22 cellular contexts compared by ENCODE assay signal in the genomic region with DNA sequence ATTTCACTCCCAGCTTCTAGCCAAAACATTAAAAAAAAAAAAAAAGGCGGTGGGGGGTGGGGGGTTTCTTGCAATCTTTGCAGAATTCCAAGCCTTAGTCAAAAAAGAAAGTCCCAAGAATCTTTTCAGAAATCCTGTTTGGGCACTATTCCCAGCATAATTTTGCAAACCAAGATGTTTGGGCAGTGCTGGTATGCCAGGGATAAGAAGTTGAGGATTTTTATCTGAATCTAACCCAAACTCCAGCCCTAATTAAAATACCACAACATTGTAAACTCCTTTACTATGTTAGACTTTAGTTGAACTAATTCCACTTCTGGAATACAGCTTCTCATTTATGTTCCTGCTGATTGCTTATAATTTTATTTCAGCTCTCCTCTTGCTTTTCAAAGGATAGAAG.
"Had no signal": no experiment of that assay in that cellular context is flagged by ENCODE, and none has a peak within 500 bp of the region (broad histone marks: within the 10 kb centered on the region; RNA-seq: fewer than 3 reads in every experiment).

No MANE protein-coding gene starts in this region.

- H3K9me3 ChIP-seq: breast epithelium, left lung, transverse colon, vagina had no signal

- H3K27ac Mint-ChIP-seq: activated B cell treated with CpG ODN at 0.5 μM for 24 hours; activated CD8-positive, alpha-beta T cell treated with anti-CD3 and anti-CD28 coated beads for 36 hours; activated naive CD4-positive, alpha-beta T cell treated with anti-CD3 and anti-CD28 coated beads, Interleukin-2, amount 50 U/mL, for 72 hours; activated T-cell treated with anti-CD3 and anti-CD28 coated beads, Interleukin-2, amount 50 U/mL, for 72 hours; effector memory CD8-positive, alpha-beta T cell; naive B cell; stimulated activated naive B cell treated with anti-CD40 and anti-IgM and Interleukin-4, amounts not matched to agents 10 μg/mL and 1 μg/mL and 100 μg/mL, for 72 hours had no signal

- H3K27ac ChIP-seq: breast epithelium, epithelial cell of prostate, left lung, parathyroid adenoma, transverse colon, vagina had no signal

- H3K4me1 Mint-ChIP-seq: activated B cell treated with CpG ODN at 0.5 μM for 24 hours; naive B cell; stimulated activated naive B cell treated with anti-CD40 and anti-IgM and Interleukin-4, amounts not matched to agents 10 μg/mL and 1 μg/mL and 100 μg/mL, for 72 hours had no signal

- H3K36me3 Mint-ChIP-seq: activated naive CD4-positive, alpha-beta T cell treated with anti-CD3 and anti-CD28 coated beads, Interleukin-2, amount 50 U/mL, for 72 hours; naive B cell; stimulated activated naive B cell treated with anti-CD40 and anti-IgM and Interleukin-4, amounts not matched to agents 10 μg/mL and 1 μg/mL and 100 μg/mL, for 72 hours had no signal

- H3K36me3 ChIP-seq: breast epithelium, left lung, transverse colon, vagina had no signal

- H3K27me3 Mint-ChIP-seq: activated B cell treated with CpG ODN at 0.5 μM for 24 hours; activated CD8-positive, alpha-beta T cell treated with anti-CD3 and anti-CD28 coated beads for 36 hours; effector memory CD8-positive, alpha-beta T cell; naive B cell; stimulated activated naive B cell treated with anti-CD40 and anti-IgM and Interleukin-4, amounts not matched to agents 10 μg/mL and 1 μg/mL and 100 μg/mL, for 72 hours had no signal

- H2AFZ ChIP-seq: parathyroid adenoma had no signal

- H3K4me3 Mint-ChIP-seq: activated B cell treated with CpG ODN at 0.5 μM for 24 hours; activated CD8-positive, alpha-beta T cell treated with anti-CD3 and anti-CD28 coated beads for 36 hours; activated T-cell treated with anti-CD3 and anti-CD28 coated beads, Interleukin-2, amount 50 U/mL, for 72 hours; effector memory CD8-positive, alpha-beta T cell; naive B cell; stimulated activated naive B cell treated with anti-CD40 and anti-IgM and Interleukin-4, amounts not matched to agents 10 μg/mL and 1 μg/mL and 100 μg/mL, for 72 hours had no signal

- FAIRE-seq: kidney, TTC549 had no signal

- H3K79me2 ChIP-seq: parathyroid adenoma had no signal

- H3K27me3 ChIP-seq: breast epithelium, left lung, transverse colon, vagina had no signal

- H3K4me3 ChIP-seq: breast epithelium, left lung, transverse colon, vagina had no signal

- H3K4me1 ChIP-seq: breast epithelium, left lung, parathyroid adenoma, transverse colon, vagina had no signal

- H3K9me3 Mint-ChIP-seq: activated CD8-positive, alpha-beta T cell treated with anti-CD3 and anti-CD28 coated beads for 36 hours; activated T-cell treated with anti-CD3 and anti-CD28 coated beads, Interleukin-2, amount 50 U/mL, for 72 hours; naive B cell; stimulated activated naive B cell treated with anti-CD40 and anti-IgM and Interleukin-4, amounts not matched to agents 10 μg/mL and 1 μg/mL and 100 μg/mL, for 72 hours had no signal

- DNase-seq: activated B cell treated with CpG ODN at 0.5 μM for 24 hours; activated CD4-positive, alpha-beta T cell treated with anti-CD3 and anti-CD28 coated beads for 48 hours; activated CD8-positive, alpha-beta T cell treated with anti-CD3 and anti-CD28 coated beads for 36 hours; activated gamma-delta T cell; activated T-cell treated with anti-CD3 and anti-CD28 coated beads, Interleukin-2, amount 50 U/mL, for 72 hours; dermis blood vessel endothelial cell; effector memory CD8-positive, alpha-beta T cell; hypothalamus; kidney; left lung; mammary epithelial cell; naive B cell; stimulated activated CD4-positive, alpha-beta T cell treated with anti-CD3 and anti-CD28 coated beads, Interleukin-2, amount 100 ng/mL, for 48 hours; stimulated activated naive B cell treated with anti-CD40 and anti-IgM and Interleukin-4, amounts not matched to agents 10 μg/mL and 1 μg/mL and 100 μg/mL, for 72 hours; T-helper 2 cell; transverse colon had no signal

- H3K9ac ChIP-seq: parathyroid adenoma had no signal
